ENCODE assay signal across 1 cellular context in the genomic region with DNA sequence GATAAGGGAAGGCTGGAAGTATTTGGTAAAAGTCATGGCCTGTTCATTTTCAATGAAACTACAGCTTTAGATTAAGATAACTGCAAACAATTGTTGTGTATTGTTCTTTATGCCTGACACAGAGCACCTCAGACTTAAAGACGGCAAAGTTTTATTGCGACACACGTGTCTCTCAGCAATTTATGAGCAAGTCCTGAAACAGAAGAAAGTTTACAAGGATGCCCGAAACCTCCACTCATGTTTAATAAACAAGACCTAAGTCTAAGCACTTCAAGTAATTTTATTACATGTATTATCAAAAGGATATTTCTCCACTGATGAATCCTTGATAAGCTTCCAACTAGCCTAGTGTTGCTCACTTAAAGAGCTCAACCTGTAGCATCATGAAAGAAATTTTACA.
TF ChIP-seq lines count a peak whose summit lies in the region.

No MANE protein-coding gene starts in this region.

TF ChIP-seq in GM23338, 12 proteins besides CTCF, POLR2A, EP300 and RAD21 (continued from another document):
- TF ChIP-seq, protein P1, sequence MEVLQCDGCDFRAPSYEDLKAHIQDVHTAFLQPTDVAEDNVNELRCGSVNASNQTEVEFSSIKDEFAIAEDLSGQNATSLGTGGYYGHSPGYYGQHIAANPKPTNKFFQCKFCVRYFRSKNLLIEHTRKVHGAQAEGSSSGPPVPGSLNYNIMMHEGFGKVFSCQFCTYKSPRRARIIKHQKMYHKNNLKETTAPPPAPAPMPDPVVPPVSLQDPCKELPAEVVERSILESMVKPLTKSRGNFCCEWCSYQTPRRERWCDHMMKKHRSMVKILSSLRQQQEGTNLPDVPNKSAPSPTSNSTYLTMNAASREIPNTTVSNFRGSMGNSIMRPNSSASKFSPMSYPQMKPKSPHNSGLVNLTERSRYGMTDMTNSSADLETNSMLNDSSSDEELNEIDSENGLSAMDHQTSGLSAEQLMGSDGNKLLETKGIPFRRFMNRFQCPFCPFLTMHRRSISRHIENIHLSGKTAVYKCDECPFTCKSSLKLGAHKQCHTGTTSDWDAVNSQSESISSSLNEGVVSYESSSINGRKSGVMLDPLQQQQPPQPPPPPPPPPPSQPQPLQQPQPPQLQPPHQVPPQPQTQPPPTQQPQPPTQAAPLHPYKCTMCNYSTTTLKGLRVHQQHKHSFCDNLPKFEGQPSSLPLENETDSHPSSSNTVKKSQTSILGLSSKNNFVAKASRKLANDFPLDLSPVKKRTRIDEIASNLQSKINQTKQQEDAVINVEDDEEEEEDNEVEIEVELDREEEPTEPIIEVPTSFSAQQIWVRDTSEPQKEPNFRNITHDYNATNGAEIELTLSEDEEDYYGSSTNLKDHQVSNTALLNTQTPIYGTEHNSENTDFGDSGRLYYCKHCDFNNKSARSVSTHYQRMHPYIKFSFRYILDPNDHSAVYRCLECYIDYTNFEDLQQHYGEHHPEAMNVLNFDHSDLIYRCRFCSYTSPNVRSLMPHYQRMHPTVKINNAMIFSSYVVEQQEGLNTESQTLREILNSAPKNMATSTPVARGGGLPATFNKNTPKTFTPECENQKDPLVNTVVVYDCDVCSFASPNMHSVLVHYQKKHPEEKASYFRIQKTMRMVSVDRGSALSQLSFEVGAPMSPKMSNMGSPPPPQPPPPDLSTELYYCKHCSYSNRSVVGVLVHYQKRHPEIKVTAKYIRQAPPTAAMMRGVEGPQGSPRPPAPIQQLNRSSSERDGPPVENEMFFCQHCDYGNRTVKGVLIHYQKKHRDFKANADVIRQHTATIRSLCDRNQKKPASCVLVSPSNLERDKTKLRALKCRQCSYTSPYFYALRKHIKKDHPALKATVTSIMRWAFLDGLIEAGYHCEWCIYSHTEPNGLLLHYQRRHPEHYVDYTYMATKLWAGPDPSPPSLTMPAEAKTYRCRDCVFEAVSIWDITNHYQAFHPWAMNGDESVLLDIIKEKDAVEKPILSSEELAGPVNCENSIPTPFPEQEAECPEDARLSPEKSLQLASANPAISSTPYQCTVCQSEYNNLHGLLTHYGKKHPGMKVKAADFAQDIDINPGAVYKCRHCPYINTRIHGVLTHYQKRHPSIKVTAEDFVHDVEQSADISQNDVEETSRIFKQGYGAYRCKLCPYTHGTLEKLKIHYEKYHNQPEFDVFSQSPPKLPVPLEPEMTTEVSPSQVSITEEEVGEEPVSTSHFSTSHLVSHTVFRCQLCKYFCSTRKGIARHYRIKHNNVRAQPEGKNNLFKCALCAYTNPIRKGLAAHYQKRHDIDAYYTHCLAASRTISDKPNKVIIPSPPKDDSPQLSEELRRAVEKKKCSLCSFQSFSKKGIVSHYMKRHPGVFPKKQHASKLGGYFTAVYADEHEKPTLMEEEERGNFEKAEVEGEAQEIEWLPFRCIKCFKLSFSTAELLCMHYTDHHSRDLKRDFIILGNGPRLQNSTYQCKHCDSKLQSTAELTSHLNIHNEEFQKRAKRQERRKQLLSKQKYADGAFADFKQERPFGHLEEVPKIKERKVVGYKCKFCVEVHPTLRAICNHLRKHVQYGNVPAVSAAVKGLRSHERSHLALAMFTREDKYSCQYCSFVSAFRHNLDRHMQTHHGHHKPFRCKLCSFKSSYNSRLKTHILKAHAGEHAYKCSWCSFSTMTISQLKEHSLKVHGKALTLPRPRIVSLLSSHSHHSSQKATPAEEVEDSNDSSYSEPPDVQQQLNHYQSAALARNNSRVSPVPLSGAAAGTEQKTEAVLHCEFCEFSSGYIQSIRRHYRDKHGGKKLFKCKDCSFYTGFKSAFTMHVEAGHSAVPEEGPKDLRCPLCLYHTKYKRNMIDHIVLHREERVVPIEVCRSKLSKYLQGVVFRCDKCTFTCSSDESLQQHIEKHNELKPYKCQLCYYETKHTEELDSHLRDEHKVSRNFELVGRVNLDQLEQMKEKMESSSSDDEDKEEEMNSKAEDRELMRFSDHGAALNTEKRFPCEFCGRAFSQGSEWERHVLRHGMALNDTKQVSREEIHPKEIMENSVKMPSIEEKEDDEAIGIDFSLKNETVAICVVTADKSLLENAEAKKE (CRISPR knock-in tag; IDR thresholded peaks at IDR 0.05), result no peak
- TF ChIP-seq, protein P2, sequence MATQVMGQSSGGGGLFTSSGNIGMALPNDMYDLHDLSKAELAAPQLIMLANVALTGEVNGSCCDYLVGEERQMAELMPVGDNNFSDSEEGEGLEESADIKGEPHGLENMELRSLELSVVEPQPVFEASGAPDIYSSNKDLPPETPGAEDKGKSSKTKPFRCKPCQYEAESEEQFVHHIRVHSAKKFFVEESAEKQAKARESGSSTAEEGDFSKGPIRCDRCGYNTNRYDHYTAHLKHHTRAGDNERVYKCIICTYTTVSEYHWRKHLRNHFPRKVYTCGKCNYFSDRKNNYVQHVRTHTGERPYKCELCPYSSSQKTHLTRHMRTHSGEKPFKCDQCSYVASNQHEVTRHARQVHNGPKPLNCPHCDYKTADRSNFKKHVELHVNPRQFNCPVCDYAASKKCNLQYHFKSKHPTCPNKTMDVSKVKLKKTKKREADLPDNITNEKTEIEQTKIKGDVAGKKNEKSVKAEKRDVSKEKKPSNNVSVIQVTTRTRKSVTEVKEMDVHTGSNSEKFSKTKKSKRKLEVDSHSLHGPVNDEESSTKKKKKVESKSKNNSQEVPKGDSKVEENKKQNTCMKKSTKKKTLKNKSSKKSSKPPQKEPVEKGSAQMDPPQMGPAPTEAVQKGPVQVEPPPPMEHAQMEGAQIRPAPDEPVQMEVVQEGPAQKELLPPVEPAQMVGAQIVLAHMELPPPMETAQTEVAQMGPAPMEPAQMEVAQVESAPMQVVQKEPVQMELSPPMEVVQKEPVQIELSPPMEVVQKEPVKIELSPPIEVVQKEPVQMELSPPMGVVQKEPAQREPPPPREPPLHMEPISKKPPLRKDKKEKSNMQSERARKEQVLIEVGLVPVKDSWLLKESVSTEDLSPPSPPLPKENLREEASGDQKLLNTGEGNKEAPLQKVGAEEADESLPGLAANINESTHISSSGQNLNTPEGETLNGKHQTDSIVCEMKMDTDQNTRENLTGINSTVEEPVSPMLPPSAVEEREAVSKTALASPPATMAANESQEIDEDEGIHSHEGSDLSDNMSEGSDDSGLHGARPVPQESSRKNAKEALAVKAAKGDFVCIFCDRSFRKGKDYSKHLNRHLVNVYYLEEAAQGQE (IDR thresholded peaks at IDR 0.05; ENCODE audit: unreplicated experiment), result no peak
- no peak for TF ChIP-seq POLR2AphosphoS5 (IDR thresholded peaks at IDR 0.05; ENCODE audit: low read depth)
- no peak for TF ChIP-seq EZH2 (IDR thresholded peaks at IDR 0.05; ENCODE audit: low read depth, unreplicated experiment)
- no peak for TF ChIP-seq JUNB (IDR thresholded peaks at IDR 0.05; ENCODE audit: unreplicated experiment)
